23 cellular contexts compared by ENCODE assay signal in genomic region chr10:3496138-3496537, GRCh38.
DNase-seq lines count a peak whose midpoint lies in the region; ATAC-seq and TF ChIP-seq lines count a peak whose summit lies in the region.
"Had no signal": no experiment of that assay in that cellular context is flagged by ENCODE, and none has a peak within 500 bp of the region (broad histone marks: within the 10 kb centered on the region; RNA-seq: fewer than 3 reads in every experiment).

No MANE protein-coding gene starts in this region.

- H3K4me3 ChIP-seq in GM23338, result 0 out of 2 replicates have a peak overlapping the region, but pooled peaks have one; percentile 1
- no peak overlapping the region for H3K4me3 ChIP-seq in mesendoderm (ENCODE audit: low read length)
- H3K4me3 ChIP-seq in tibial artery, result no peak overlapping the region
- H3K4me3 ChIP-seq in foreskin fibroblast (ENCODE audit: low read depth in 1 of 2, low read length in 2 of 2), result no peak overlapping the region
- H3K4me3 ChIP-seq: K562 had no signal

- no peak overlapping the region for H3K23ac ChIP-seq in mesendoderm (ENCODE audit: low read length)

- H4K5ac ChIP-seq in mesendoderm (ENCODE audit: low read length), result no peak overlapping the region

- no peaks in the 10 kb centered on the region for H3K9me3 Mint-ChIP-seq in GM23338
- no peaks in the 10 kb centered on the region for H3K9me3 Mint-ChIP-seq in chondrocyte (ENCODE audit: low read depth)

- H3K27me3 ChIP-seq in GM23338 (ENCODE audit: insufficient read depth) (no peaks in the 10 kb centered on the region), mesendoderm (ENCODE audit: insufficient read depth, low read length, poor library complexity) (no peaks in the 10 kb centered on the region), tibial artery (no peaks in the 10 kb centered on the region)
- H3K27me3 ChIP-seq: BE2C had no signal

- H3K4me2 ChIP-seq in GM23338 (peak overlapping the region; percentile 46), mesendoderm (ENCODE audit: low read length) (no peak overlapping the region)
- H3K4me2 ChIP-seq: SK-N-SH had no signal

- intact Hi-C loops in tibial artery (cut with DNase I; ENCODE audit: low total_unique reads), result no loop called here

- H3K9ac ChIP-seq in mesendoderm (ENCODE audit: low read length), result no peak overlapping the region
- H3K9ac ChIP-seq: SK-N-SH had no signal

- WGBS in mesendoderm (ENCODE audit: extremely low coverage, insufficient coverage, low lambda C conversion rate), result no CpG with 5 or more reads among the region's 7 CpGs

- ATAC-seq in GM23338, result peak; percentile 68
- no peak for ATAC-seq in GM21576 (IDR thresholded peaks at IDR 0.05; ENCODE audit: unreplicated experiment)
- ATAC-seq: HepG2, K562, Panc1 had no signal

- H3K79me2 ChIP-seq in GM23338 (replicated peaks; ENCODE audit: insufficient read depth), result no peaks in the 10 kb centered on the region
- H3K79me2 ChIP-seq in mesendoderm (ENCODE audit: control insufficient read depth, insufficient read depth, low read length), result no peaks in the 10 kb centered on the region

- peaks cover 34% of the 10 kb centered on the region for H3K4me1 Mint-ChIP-seq in GM23338
- H3K4me1 Mint-ChIP-seq in chondrocyte (ENCODE audit: low read depth), result peaks cover 63% of the 10 kb centered on the region

- H2BK120ac ChIP-seq in mesendoderm (ENCODE audit: low read depth, low read length), result peak overlapping the region; percentile 85

- H3F3A ChIP-seq in GM23338 (replicated peaks; ENCODE audit: low read depth), result no peaks in the 10 kb centered on the region

- H4K8ac ChIP-seq in mesendoderm (ENCODE audit: low read depth, low read length), result no peak overlapping the region

- H3K27me3 Mint-ChIP-seq in GM23338 (ENCODE audit: insufficient read depth, low read depth, poor library complexity) (peaks cover 3% of the 10 kb centered on the region), chondrocyte (ENCODE audit: low read depth) (no peaks in the 10 kb centered on the region)

- H3K36me3 Mint-ChIP-seq in GM23338 (ENCODE audit: low read depth), result no peaks in the 10 kb centered on the region
- no peaks in the 10 kb centered on the region for H3K36me3 Mint-ChIP-seq in chondrocyte (ENCODE audit: low read depth)

- TF ChIP-seq CTCF in GM23338 (conservative IDR thresholded peaks at IDR 0.05; ENCODE audit: low read depth in 2 of 2), result no peak
- no peak for TF ChIP-seq CTCF in chondrocyte (IDR thresholded peaks at IDR 0.05)
- TF ChIP-seq CTCF in tibial artery (IDR thresholded peaks at IDR 0.05), result no peak
- no peak for TF ChIP-seq CTCF in GM20000 (IDR thresholded peaks at IDR 0.05; ENCODE audit: extremely low read depth, missing control alignments)
- no peak for TF ChIP-seq CTCF in foreskin fibroblast (IDR thresholded peaks at IDR 0.05; ENCODE audit: low read depth, low read length)

- peak overlapping the region; percentile 20 for H3K56ac ChIP-seq in mesendoderm (ENCODE audit: low read length)

- H3K36me3 ChIP-seq in GM23338 (ENCODE audit: insufficient read depth) (no peaks in the 10 kb centered on the region), mesendoderm (ENCODE audit: control insufficient read depth, insufficient read depth, low read length) (no peaks in the 10 kb centered on the region), tibial artery (no peaks in the 10 kb centered on the region)
- H3K36me3 ChIP-seq: BE2C had no signal

- H3K79me1 ChIP-seq in mesendoderm (ENCODE audit: low read length), result no peaks in the 10 kb centered on the region

- no peak overlapping the region for H3K18ac ChIP-seq in mesendoderm (ENCODE audit: low read length)

- peak overlapping the region; percentile 22; the same call in 1 of the 2 replicates for H3K27ac ChIP-seq in GM23338 (ENCODE audit: low read depth)
- no peak overlapping the region for H3K27ac ChIP-seq in mesendoderm (ENCODE audit: low read depth, low read length)
- peak overlapping the region; percentile 78 to 89 for H3K27ac ChIP-seq in tibial artery

- H3K9me2 ChIP-seq in GM23338 (ENCODE audit: insufficient read depth), result no peaks in the 10 kb centered on the region
- H3K9me2 ChIP-seq: SK-N-SH had no signal

- no peaks in the 10 kb centered on the region for H4K20me1 ChIP-seq in GM23338 (replicated peaks; ENCODE audit: insufficient read depth)

- H2AK5ac ChIP-seq in mesendoderm (ENCODE audit: low read length), result no peak overlapping the region

- H2AFZ ChIP-seq in GM23338, result peak overlapping the region; percentile 82

- H2BK15ac ChIP-seq in mesendoderm (replicated peaks; ENCODE audit: low read depth), result no peak overlapping the region

- no peak overlapping the region for H3K4me3 Mint-ChIP-seq in GM23338
- H3K4me3 Mint-ChIP-seq in chondrocyte (ENCODE audit: unreplicated experiment), result no peak overlapping the region

- H3K4me1 ChIP-seq in GM23338 (ENCODE audit: insufficient read depth) (peaks cover 31% of the 10 kb centered on the region), mesendoderm (ENCODE audit: control insufficient read depth, low read depth, low read length) (peaks cover 7% of the 10 kb centered on the region), tibial artery (peaks cover 0 to 36% (median 16%) of the 10 kb centered on the region in 4 donors)
- H3K4me1 ChIP-seq: BE2C had no signal

- peak; percentile 16 for DNase-seq in GM23338 (ENCODE audit: low spot score)
- DNase-seq in chondrocyte (ENCODE audit: low spot score), result no peak
- peak; percentile 82 for DNase-seq in mesendoderm
- no peak for DNase-seq in tibial artery
- DNase-seq in GM20000 (ENCODE audit: low spot score), result no peak
- no peak for DNase-seq in foreskin fibroblast
- DNase-seq: BE2C; DMS79; GOT3; MM.1S; NCI-H1048; NCI-H1436; NCI-H187 treated with DMSO at 0.1 percent for 48 hours; NCI-H226; NCI-H510A treated with DMSO at 0.1 percent for 48 hours; NCI-H748 treated with DMSO at 0.1 percent for 48 hours; NK-92 treated with Interleukin-12 subunit alpha and Interleukin-12 subunit beta, amount 100 ng/mL, for 24 hours; SIG-M5; SK-N-SH had no signal

- H2BK5ac ChIP-seq in mesendoderm (ENCODE audit: low read length), result no peak overlapping the region

- no peaks in the 10 kb centered on the region for H3K9me3 ChIP-seq in tibial artery
- H3K9me3 ChIP-seq: BE2C, SK-N-SH had no signal

- H3K27ac Mint-ChIP-seq in GM23338 (peak overlapping the region; percentile 9; the same call in 1 of the 2 replicates), chondrocyte (ENCODE audit: unreplicated experiment) (peak overlapping the region; percentile 22)

- no peak overlapping the region for H3K4ac ChIP-seq in mesendoderm (ENCODE audit: low read depth, low read length)

TF ChIP-seq in GM23338, 12 proteins besides CTCF, POLR2A, EP300 and RAD21 (continues in another document):
- TF ChIP-seq EZH2phosphoT487 (IDR thresholded peaks at IDR 0.05; ENCODE audit: unreplicated experiment) (no peak), ZNF114 (CRISPR knock-in tag; IDR thresholded peaks at IDR 0.05) (no peak)
- TF ChIP-seq, protein P1, sequence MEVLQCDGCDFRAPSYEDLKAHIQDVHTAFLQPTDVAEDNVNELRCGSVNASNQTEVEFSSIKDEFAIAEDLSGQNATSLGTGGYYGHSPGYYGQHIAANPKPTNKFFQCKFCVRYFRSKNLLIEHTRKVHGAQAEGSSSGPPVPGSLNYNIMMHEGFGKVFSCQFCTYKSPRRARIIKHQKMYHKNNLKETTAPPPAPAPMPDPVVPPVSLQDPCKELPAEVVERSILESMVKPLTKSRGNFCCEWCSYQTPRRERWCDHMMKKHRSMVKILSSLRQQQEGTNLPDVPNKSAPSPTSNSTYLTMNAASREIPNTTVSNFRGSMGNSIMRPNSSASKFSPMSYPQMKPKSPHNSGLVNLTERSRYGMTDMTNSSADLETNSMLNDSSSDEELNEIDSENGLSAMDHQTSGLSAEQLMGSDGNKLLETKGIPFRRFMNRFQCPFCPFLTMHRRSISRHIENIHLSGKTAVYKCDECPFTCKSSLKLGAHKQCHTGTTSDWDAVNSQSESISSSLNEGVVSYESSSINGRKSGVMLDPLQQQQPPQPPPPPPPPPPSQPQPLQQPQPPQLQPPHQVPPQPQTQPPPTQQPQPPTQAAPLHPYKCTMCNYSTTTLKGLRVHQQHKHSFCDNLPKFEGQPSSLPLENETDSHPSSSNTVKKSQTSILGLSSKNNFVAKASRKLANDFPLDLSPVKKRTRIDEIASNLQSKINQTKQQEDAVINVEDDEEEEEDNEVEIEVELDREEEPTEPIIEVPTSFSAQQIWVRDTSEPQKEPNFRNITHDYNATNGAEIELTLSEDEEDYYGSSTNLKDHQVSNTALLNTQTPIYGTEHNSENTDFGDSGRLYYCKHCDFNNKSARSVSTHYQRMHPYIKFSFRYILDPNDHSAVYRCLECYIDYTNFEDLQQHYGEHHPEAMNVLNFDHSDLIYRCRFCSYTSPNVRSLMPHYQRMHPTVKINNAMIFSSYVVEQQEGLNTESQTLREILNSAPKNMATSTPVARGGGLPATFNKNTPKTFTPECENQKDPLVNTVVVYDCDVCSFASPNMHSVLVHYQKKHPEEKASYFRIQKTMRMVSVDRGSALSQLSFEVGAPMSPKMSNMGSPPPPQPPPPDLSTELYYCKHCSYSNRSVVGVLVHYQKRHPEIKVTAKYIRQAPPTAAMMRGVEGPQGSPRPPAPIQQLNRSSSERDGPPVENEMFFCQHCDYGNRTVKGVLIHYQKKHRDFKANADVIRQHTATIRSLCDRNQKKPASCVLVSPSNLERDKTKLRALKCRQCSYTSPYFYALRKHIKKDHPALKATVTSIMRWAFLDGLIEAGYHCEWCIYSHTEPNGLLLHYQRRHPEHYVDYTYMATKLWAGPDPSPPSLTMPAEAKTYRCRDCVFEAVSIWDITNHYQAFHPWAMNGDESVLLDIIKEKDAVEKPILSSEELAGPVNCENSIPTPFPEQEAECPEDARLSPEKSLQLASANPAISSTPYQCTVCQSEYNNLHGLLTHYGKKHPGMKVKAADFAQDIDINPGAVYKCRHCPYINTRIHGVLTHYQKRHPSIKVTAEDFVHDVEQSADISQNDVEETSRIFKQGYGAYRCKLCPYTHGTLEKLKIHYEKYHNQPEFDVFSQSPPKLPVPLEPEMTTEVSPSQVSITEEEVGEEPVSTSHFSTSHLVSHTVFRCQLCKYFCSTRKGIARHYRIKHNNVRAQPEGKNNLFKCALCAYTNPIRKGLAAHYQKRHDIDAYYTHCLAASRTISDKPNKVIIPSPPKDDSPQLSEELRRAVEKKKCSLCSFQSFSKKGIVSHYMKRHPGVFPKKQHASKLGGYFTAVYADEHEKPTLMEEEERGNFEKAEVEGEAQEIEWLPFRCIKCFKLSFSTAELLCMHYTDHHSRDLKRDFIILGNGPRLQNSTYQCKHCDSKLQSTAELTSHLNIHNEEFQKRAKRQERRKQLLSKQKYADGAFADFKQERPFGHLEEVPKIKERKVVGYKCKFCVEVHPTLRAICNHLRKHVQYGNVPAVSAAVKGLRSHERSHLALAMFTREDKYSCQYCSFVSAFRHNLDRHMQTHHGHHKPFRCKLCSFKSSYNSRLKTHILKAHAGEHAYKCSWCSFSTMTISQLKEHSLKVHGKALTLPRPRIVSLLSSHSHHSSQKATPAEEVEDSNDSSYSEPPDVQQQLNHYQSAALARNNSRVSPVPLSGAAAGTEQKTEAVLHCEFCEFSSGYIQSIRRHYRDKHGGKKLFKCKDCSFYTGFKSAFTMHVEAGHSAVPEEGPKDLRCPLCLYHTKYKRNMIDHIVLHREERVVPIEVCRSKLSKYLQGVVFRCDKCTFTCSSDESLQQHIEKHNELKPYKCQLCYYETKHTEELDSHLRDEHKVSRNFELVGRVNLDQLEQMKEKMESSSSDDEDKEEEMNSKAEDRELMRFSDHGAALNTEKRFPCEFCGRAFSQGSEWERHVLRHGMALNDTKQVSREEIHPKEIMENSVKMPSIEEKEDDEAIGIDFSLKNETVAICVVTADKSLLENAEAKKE (CRISPR knock-in tag; IDR thresholded peaks at IDR 0.05), result no peak

Comparison
In these comparisons a context has a peak if more than half of its experiments do, and no peak if none do; other contexts are left out.
1. DNase-seq: peak in GM23338 (single experiment) and mesendoderm (single experiment); none in chondrocyte (single experiment), tibial artery (0 of 2), GM20000 (single experiment) and foreskin fibroblast (0 of 2).